ENCODE assay signal across 16 cellular contexts in genomic region chr7:64636386-64636785, GRCh38. TPM values are rescaled to one million over a fixed set of nuclear protein-coding genes. Genes with fewer than 3 reads are reported as not detected.
DNase-seq lines count a peak whose midpoint lies in the region; ATAC-seq and TF ChIP-seq lines count a peak whose summit lies in the region.
"Had no signal": no experiment of that assay in that cellular context is flagged by ENCODE, and none has a peak within 500 bp of the region (broad histone marks: within the 10 kb centered on the region; RNA-seq: fewer than 3 reads in every experiment).

No MANE protein-coding gene starts in this region.

- H3K36me3 ChIP-seq in SK-N-SH (replicated peaks in 1 of 2; ENCODE audit: control insufficient read depth in 1 of 2, insufficient read depth in 2 of 2, low read length in 1 of 2) (no peaks in the 10 kb centered on the region), left lung (no peaks in the 10 kb centered on the region)
- H3K36me3 ChIP-seq in naive thymus-derived CD4-positive, alpha-beta T cell (ENCODE audit: control insufficient read depth in 2 of 3, insufficient read depth in 3 of 3, low read length in 3 of 3) = no peaks in the 10 kb centered on the region
- H3K36me3 ChIP-seq: thyroid gland had no signal

- H3F3A ChIP-seq in SK-N-SH (replicated peaks; ENCODE audit: insufficient read depth) = no peaks in the 10 kb centered on the region

- H3K27me3 ChIP-seq in SK-N-SH (ENCODE audit: insufficient read depth) (no peaks in the 10 kb centered on the region), left lung (no peaks in the 10 kb centered on the region)
- H3K27me3 ChIP-seq in naive thymus-derived CD4-positive, alpha-beta T cell (ENCODE audit: control insufficient read depth in 2 of 2, insufficient read depth in 2 of 2, low read length in 2 of 2) = no peaks in the 10 kb centered on the region
- H3K27me3 ChIP-seq: thyroid gland had no signal

- H3K4me3 ChIP-seq in SK-N-SH (ENCODE audit: low read depth in 2 of 2, low read length in 1 of 2) = no peak overlapping the region
- H3K4me3 ChIP-seq in Jurkat, Clone E6-1 (ENCODE audit: low read length) = no peak overlapping the region
- no peak overlapping the region for H3K4me3 ChIP-seq in naive thymus-derived CD4-positive, alpha-beta T cell (ENCODE audit: low read length)
- no peak overlapping the region for H3K4me3 ChIP-seq in left lung
- H3K4me3 ChIP-seq: smooth muscle cell, thyroid gland had no signal

- peak; percentile 13 for DNase-seq in SK-N-SH
- DNase-seq in Jurkat, Clone E6-1 (ENCODE audit: low read depth, low spot score) = peak; percentile 47
- DNase-seq in T-helper 17 cell = no peak
- no peak for DNase-seq in naive thymus-derived CD4-positive, alpha-beta T cell
- no peak for DNase-seq in activated naive CD4-positive, alpha-beta T cell treated with anti-CD3 and anti-CD28 coated beads, Interleukin-2, amount 50 U/mL, for 72 hours (ENCODE audit: low spot score in 2 of 2)
- no peak for DNase-seq in left lung
- DNase-seq: anterior cingulate cortex, mesenchymal stem cell, NCI-H146, NCI-H524, SIG-M5 had no signal

- no peak overlapping the region for H2AFZ ChIP-seq in SK-N-SH (ENCODE audit: low read depth)

- H3K36me3 Mint-ChIP-seq in T-helper 17 cell (ENCODE audit: low read depth) = no peaks in the 10 kb centered on the region
- no peaks in the 10 kb centered on the region for H3K36me3 Mint-ChIP-seq in naive thymus-derived CD4-positive, alpha-beta T cell
- no peaks in the 10 kb centered on the region for H3K36me3 Mint-ChIP-seq in activated naive CD4-positive, alpha-beta T cell treated with anti-CD3 and anti-CD28 coated beads, Interleukin-2, amount 50 U/mL, for 72 hours

- no peaks in the 10 kb centered on the region for H3K79me2 ChIP-seq in SK-N-SH (ENCODE audit: insufficient read depth)

- TF ChIP-seq CTCF in SK-N-SH (IDR thresholded peaks at IDR 0.05) = peak; percentile 50
- TF ChIP-seq CTCF in left lung (IDR thresholded peaks at IDR 0.05) = no peak

- no peak overlapping the region for H3K27ac Mint-ChIP-seq in T-helper 17 cell
- no peak overlapping the region for H3K27ac Mint-ChIP-seq in naive thymus-derived CD4-positive, alpha-beta T cell
- H3K27ac Mint-ChIP-seq in activated naive CD4-positive, alpha-beta T cell treated with anti-CD3 and anti-CD28 coated beads, Interleukin-2, amount 50 U/mL, for 72 hours = no peak overlapping the region
- H3K27ac Mint-ChIP-seq: dendritic cell treated with granulocyte-macrophage colony-stimulating factor and Interleukin-4, amounts not matched to agents 40 ng/mL and 50 ng/mL, for 4 days had no signal

- H3K27ac ChIP-seq in SK-N-SH (ENCODE audit: low read depth in 2 of 2, low read length in 1 of 2) (no peak overlapping the region), left lung (no peak overlapping the region)
- no peak overlapping the region for H3K27ac ChIP-seq in naive thymus-derived CD4-positive, alpha-beta T cell (ENCODE audit: low read depth, low read length)
- H3K27ac ChIP-seq: thyroid gland had no signal

- POLR2A ChIA-PET in SK-N-SH (lab: Yijun Ruan, JAX) = no interaction called here
- POLR2A ChIA-PET in naive thymus-derived CD4-positive, alpha-beta T cell (lab: Charles Lee) = no interaction called here

- intact Hi-C loops in naive thymus-derived CD4-positive, alpha-beta T cell (cut with micrococcal nuclease) = loop anchor here in 1 of 2 donors (10.0 kb wide), 1 partner anchor 668 kb away; no protein-coding TSS in a partner anchor
- intact Hi-C loops in left lung (cut with DNase I) = no loop called here

- TF ChIP-seq RAD21 in SK-N-SH (IDR thresholded peaks at IDR 0.05; ENCODE audit: low read length) = peak; percentile 47

- H3K9me3 ChIP-seq in SK-N-SH (no peaks in the 10 kb centered on the region), T-helper 17 cell (ENCODE audit: control insufficient read depth, low read length, poor library complexity, severe bottlenecking) (no peaks in the 10 kb centered on the region), left lung (peaks cover 0 to under 1% of the 10 kb centered on the region in 2 donors)
- no peaks in the 10 kb centered on the region for H3K9me3 ChIP-seq in naive thymus-derived CD4-positive, alpha-beta T cell (ENCODE audit: control insufficient read depth in 2 of 3, low read length in 3 of 3)
- H3K9me3 ChIP-seq: thyroid gland had no signal

- peaks cover 2% of the 10 kb centered on the region for H3K4me1 Mint-ChIP-seq in T-helper 17 cell
- H3K4me1 Mint-ChIP-seq in naive thymus-derived CD4-positive, alpha-beta T cell = no peaks in the 10 kb centered on the region

- no peak overlapping the region for H3K9ac ChIP-seq in SK-N-SH

- ATAC-seq in SK-N-SH treated with all-trans-retinoic acid at 6 μM for 48 hours (no peak), T-helper 17 cell (peak; percentile 23), HG02798 (IDR thresholded peaks at IDR 0.05; ENCODE audit: poor library complexity, unreplicated experiment) (no peak), left lung (no peak)
- peak; percentile 28 for ATAC-seq in naive thymus-derived CD4-positive, alpha-beta T cell
- ATAC-seq in activated naive CD4-positive, alpha-beta T cell treated with anti-CD3 and anti-CD28 coated beads, Interleukin-2, amount 50 U/mL, for 72 hours = no peak

- H3K4me2 ChIP-seq in SK-N-SH = no peak overlapping the region
- H3K4me2 ChIP-seq: smooth muscle cell had no signal

- H3K4me1 ChIP-seq in SK-N-SH (ENCODE audit: control insufficient read depth in 1 of 2, insufficient read depth in 2 of 2, low read depth in 1 of 2, low read length in 1 of 2) (no peaks in the 10 kb centered on the region), left lung (no peaks in the 10 kb centered on the region)
- no peaks in the 10 kb centered on the region for H3K4me1 ChIP-seq in naive thymus-derived CD4-positive, alpha-beta T cell (ENCODE audit: control insufficient read depth in 2 of 2, insufficient read depth in 2 of 2, low read length in 2 of 2)
- H3K4me1 ChIP-seq: thyroid gland had no signal

- TF ChIP-seq EP300 in SK-N-SH (IDR thresholded peaks at IDR 0.05; ENCODE audit: borderline replicate concordance in 1 of 2, low read depth in 1 of 2, low read length in 1 of 2) = no peak

- H3K9me2 ChIP-seq in SK-N-SH = no peaks in the 10 kb centered on the region

- peaks cover 0 to 25% (median 0%) of the 10 kb centered on the region in 11 donors for H3K9me3 Mint-ChIP-seq in naive thymus-derived CD4-positive, alpha-beta T cell
- H3K9me3 Mint-ChIP-seq in activated naive CD4-positive, alpha-beta T cell treated with anti-CD3 and anti-CD28 coated beads, Interleukin-2, amount 50 U/mL, for 72 hours = peaks cover 0 to 25% of the 10 kb centered on the region in 2 donors

- H4K20me1 ChIP-seq in SK-N-SH (ENCODE audit: insufficient read depth) = no peaks in the 10 kb centered on the region

- WGBS in SK-N-SH (ENCODE audit: low lambda C conversion rate) = 12% methylated on average over 4 of the region's 4 CpGs

- no peaks in the 10 kb centered on the region for H3K27me3 Mint-ChIP-seq in T-helper 17 cell
- no peaks in the 10 kb centered on the region for H3K27me3 Mint-ChIP-seq in naive thymus-derived CD4-positive, alpha-beta T cell
- H3K27me3 Mint-ChIP-seq: dendritic cell treated with granulocyte-macrophage colony-stimulating factor and Interleukin-4, amounts not matched to agents 40 ng/mL and 50 ng/mL, for 4 days had no signal

- CTCF ChIA-PET in SK-N-SH (lab: Yijun Ruan, JAX) = no interaction called here
- CTCF ChIA-PET in naive thymus-derived CD4-positive, alpha-beta T cell (lab: Charles Lee) = no interaction called here

- H3K4me3 Mint-ChIP-seq in T-helper 17 cell = no peak overlapping the region
- H3K4me3 Mint-ChIP-seq in naive thymus-derived CD4-positive, alpha-beta T cell = no peak overlapping the region
- H3K4me3 Mint-ChIP-seq: dendritic cell treated with granulocyte-macrophage colony-stimulating factor and Interleukin-4, amounts not matched to agents 40 ng/mL and 50 ng/mL, for 4 days had no signal

TF ChIP-seq in SK-N-SH, 30 proteins besides CTCF, POLR2A, EP300 and RAD21 (continues in another document):
- TF ChIP-seq RFX5 (IDR thresholded peaks at IDR 0.05; ENCODE audit: low read length) = no peak
- no peak for TF ChIP-seq GATA2 (CRISPR knock-in tag; IDR thresholded peaks at IDR 0.05)
- TF ChIP-seq SIN3A (IDR thresholded peaks at IDR 0.05; ENCODE audit: borderline replicate concordance, low read depth, low read length) = no peak

TF ChIP-seq in SK-N-SH treated with all-trans-retinoic acid at 6 μM for 48 hours, 23 proteins besides CTCF, POLR2A, EP300 and RAD21 (continues in another document):
- TF ChIP-seq GLIS3 (CRISPR knock-in tag; IDR thresholded peaks at IDR 0.05) (no peak), TSHZ2 (CRISPR knock-in tag; IDR thresholded peaks at IDR 0.05) (no peak), OSR1 (CRISPR knock-in tag; IDR thresholded peaks at IDR 0.05) (no peak)

RNA-seq across cellular contexts. Expression of gene ZNF107, which starts 29.5 kb away (rescaled TPM):
- polyA plus RNA-seq in SK-N-SH (2012; rRNA removed) = 1.9 and 2.0 TPM in 2 replicates
- 1.9 and 2.4 TPM in 2 replicates for polyA plus RNA-seq in SK-N-SH (2012; cell fraction: cytosol; rRNA removed)
- 5.0 and 5.8 TPM in 2 replicates for polyA plus RNA-seq in SK-N-SH (2012; cell fraction: nucleus; rRNA removed)
- polyA plus RNA-seq in Jurkat, Clone E6-1 (2012; ENCODE audit: insufficient read depth, insufficient read length) = 20.6 TPM
- total RNA-seq in T-helper 17 cell = 10 to 100 TPM; 13.0 to 13.5 TPM
- 10 to 100 TPM; 11.2 to 33.5 (median 17.3) TPM for total RNA-seq in naive thymus-derived CD4-positive, alpha-beta T cell
- 10 to 100 TPM; 11.8 to 15.6 TPM for polyA plus RNA-seq in naive thymus-derived CD4-positive, alpha-beta T cell
- total RNA-seq in activated naive CD4-positive, alpha-beta T cell treated with anti-CD3 and anti-CD28 coated beads, Interleukin-2, amount 50 U/mL, for 72 hours = 10 to 100 TPM; 10.0 to 22.7 TPM
- total RNA-seq in left lung = 1 to 10 TPM; 3.8 to 7.3 TPM

Comparison
In these comparisons a context has a peak if more than half of its experiments do, and no peak if none do; other contexts are left out.
1. DNase-seq: peak in SK-N-SH (single experiment) and Jurkat, Clone E6-1 (single experiment); none in T-helper 17 cell (0 of 3), naive thymus-derived CD4-positive, alpha-beta T cell (0 of 9), activated naive CD4-positive, alpha-beta T cell treated with anti-CD3 and anti-CD28 coated beads, Interleukin-2, amount 50 U/mL, for 72 hours (0 of 2) and left lung (0 of 2).
2. ATAC-seq: peak in T-helper 17 cell (single experiment) and naive thymus-derived CD4-positive, alpha-beta T cell (single experiment); none in SK-N-SH treated with all-trans-retinoic acid at 6 μM for 48 hours (single experiment), HG02798 (single experiment), activated naive CD4-positive, alpha-beta T cell treated with anti-CD3 and anti-CD28 coated beads, Interleukin-2, amount 50 U/mL, for 72 hours (0 of 2) and left lung (single experiment).